16 cellular contexts compared by ENCODE assay signal in the genomic region with DNA sequence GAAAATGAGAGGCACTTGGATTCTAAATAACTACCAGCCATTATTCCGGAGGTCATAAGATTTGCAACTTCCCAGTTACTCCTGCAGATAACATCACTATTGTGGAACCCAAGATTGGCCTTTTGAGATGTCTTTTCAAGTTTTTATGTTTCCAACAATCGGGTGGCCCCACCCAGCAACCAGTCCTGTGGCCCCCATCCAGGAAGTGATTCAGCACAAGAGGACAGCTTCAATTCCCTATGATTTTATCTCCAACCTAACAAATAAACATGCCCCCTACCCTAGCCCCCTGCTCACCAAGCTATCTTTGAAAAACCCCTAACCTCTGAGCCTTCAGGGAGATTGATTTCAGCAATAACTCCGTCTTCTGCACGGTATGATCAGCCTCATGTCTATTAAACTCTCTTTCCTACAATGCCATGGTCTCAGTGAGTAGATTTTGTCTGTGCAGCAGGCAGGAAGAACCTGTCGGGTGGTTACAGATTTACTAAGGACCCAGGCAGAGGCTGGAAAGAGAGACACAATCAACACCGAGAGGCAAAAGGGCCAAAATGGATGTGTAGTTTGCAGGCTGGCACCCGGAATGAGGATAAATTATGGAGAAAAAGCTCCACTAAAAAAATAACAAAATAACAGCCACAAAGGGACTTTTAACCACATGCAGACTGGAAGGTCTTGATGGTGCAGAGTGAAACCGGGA.
A peak's percentile ranks its signal among the peaks of the same experiment; 100 is the strongest.
DNase-seq lines count a peak whose midpoint lies in the region; ATAC-seq and TF ChIP-seq lines count a peak whose summit lies in the region.
"Had no signal": no experiment of that assay in that cellular context is flagged by ENCODE, and none has a peak within 500 bp of the region (broad histone marks: within the 10 kb centered on the region; RNA-seq: fewer than 3 reads in every experiment).

No MANE protein-coding gene starts in this region.

- H3K9me3 ChIP-seq in right cardiac atrium (ENCODE audit: control insufficient read depth, low read length) (no peaks in the 10 kb centered on the region), aorta (ENCODE audit: control insufficient read depth, low read length) (no peaks in the 10 kb centered on the region)
- H3K9me3 ChIP-seq: Caco-2 had no signal

- no peak for TF ChIP-seq CTCF in activated CD8-positive, alpha-beta T cell treated with anti-CD3 and anti-CD28 coated beads for 36 hours (IDR thresholded peaks at IDR 0.05)

- H3K4me3 Mint-ChIP-seq in activated naive CD8-positive, alpha-beta T cell treated with anti-CD3 and anti-CD28 coated beads, Interleukin-2, amount 10 ng/mL, durations not matched to agents 7 days and 5 days = peak overlapping the region; percentile 37
- no peak overlapping the region for H3K4me3 Mint-ChIP-seq in activated naive CD8-positive, alpha-beta T cell treated with anti-CD3 and anti-CD28 coated beads for 36 hours
- H3K4me3 Mint-ChIP-seq in activated CD8-positive, alpha-beta T cell treated with anti-CD3 and anti-CD28 coated beads for 36 hours = no peak overlapping the region
- H3K4me3 Mint-ChIP-seq: activated T-cell treated with anti-CD3 and anti-CD28 coated beads, Interleukin-2, amount 50 U/mL, for 72 hours; effector memory CD8-positive, alpha-beta T cell had no signal

- intact Hi-C loops in activated CD8-positive, alpha-beta T cell treated with anti-CD3 and anti-CD28 coated beads for 36 hours (cut with micrococcal nuclease) = no loop called here
- intact Hi-C loops in right cardiac atrium (cut with DNase I) (no loop called here), sciatic nerve (cut with DNase I) (loop anchor here (5.0 kb wide), 1 partner anchor 869 kb away; no protein-coding TSS in a partner anchor), aorta (cut with DNase I) (no loop called here)

- no peak overlapping the region for H3K4me3 ChIP-seq in right cardiac atrium (ENCODE audit: low read length)
- no peak overlapping the region for H3K4me3 ChIP-seq in aorta (ENCODE audit: low read length in 2 of 2)

- no peak for ATAC-seq in activated naive CD8-positive, alpha-beta T cell treated with anti-CD3 and anti-CD28 coated beads, Interleukin-2, amount 10 ng/mL, durations not matched to agents 7 days and 5 days (ENCODE audit: low read depth)
- ATAC-seq in activated CD8-positive, alpha-beta T cell treated with anti-CD3 and anti-CD28 coated beads for 36 hours = no peak
- ATAC-seq in right cardiac atrium = peak in 1 of 2 donors; percentile 82
- peak; percentile 57 for ATAC-seq in sciatic nerve
- no peak for ATAC-seq in aorta (ENCODE audit: low FRiP score)
- ATAC-seq: activated T-cell treated with anti-CD3 and anti-CD28 coated beads, Interleukin-2, amount 50 U/mL, for 72 hours; effector memory CD8-positive, alpha-beta T cell had no signal

- CTCF ChIA-PET in activated CD8-positive, alpha-beta T cell treated with anti-CD3 and anti-CD28 coated beads for 36 hours (lab: Charles Lee) = no interaction called here

- H3K36me3 Mint-ChIP-seq in activated naive CD8-positive, alpha-beta T cell treated with anti-CD3 and anti-CD28 coated beads, Interleukin-2, amount 10 ng/mL, durations not matched to agents 7 days and 5 days = no peaks in the 10 kb centered on the region
- no peaks in the 10 kb centered on the region for H3K36me3 Mint-ChIP-seq in activated naive CD8-positive, alpha-beta T cell treated with anti-CD3 and anti-CD28 coated beads for 36 hours
- no peaks in the 10 kb centered on the region for H3K36me3 Mint-ChIP-seq in activated CD8-positive, alpha-beta T cell treated with anti-CD3 and anti-CD28 coated beads for 36 hours (ENCODE audit: low read depth)

- peaks cover 21% of the 10 kb centered on the region for H3K27me3 Mint-ChIP-seq in activated naive CD8-positive, alpha-beta T cell treated with anti-CD3 and anti-CD28 coated beads, Interleukin-2, amount 10 ng/mL, durations not matched to agents 7 days and 5 days
- H3K27me3 Mint-ChIP-seq in activated naive CD8-positive, alpha-beta T cell treated with anti-CD3 and anti-CD28 coated beads for 36 hours = peaks cover 22% of the 10 kb centered on the region
- peaks cover 17% of the 10 kb centered on the region for H3K27me3 Mint-ChIP-seq in activated CD8-positive, alpha-beta T cell treated with anti-CD3 and anti-CD28 coated beads for 36 hours

- H3K9me3 Mint-ChIP-seq in activated naive CD8-positive, alpha-beta T cell treated with anti-CD3 and anti-CD28 coated beads, Interleukin-2, amount 10 ng/mL, durations not matched to agents 7 days and 5 days = no peaks in the 10 kb centered on the region
- H3K9me3 Mint-ChIP-seq in activated naive CD8-positive, alpha-beta T cell treated with anti-CD3 and anti-CD28 coated beads for 36 hours = no peaks in the 10 kb centered on the region
- no peaks in the 10 kb centered on the region for H3K9me3 Mint-ChIP-seq in activated CD8-positive, alpha-beta T cell treated with anti-CD3 and anti-CD28 coated beads for 36 hours
- H3K9me3 Mint-ChIP-seq: activated T-cell treated with anti-CD3 and anti-CD28 coated beads, Interleukin-2, amount 50 U/mL, for 72 hours; effector memory CD8-positive, alpha-beta T cell had no signal

- H3K27ac ChIP-seq in right cardiac atrium (ENCODE audit: low read length) (no peak overlapping the region), aorta (ENCODE audit: low read depth in 1 of 2, low read length in 2 of 2) (no peak overlapping the region)

- no peaks in the 10 kb centered on the region for H3K27me3 ChIP-seq in right cardiac atrium (ENCODE audit: control insufficient read depth, insufficient read depth)
- no peaks in the 10 kb centered on the region for H3K27me3 ChIP-seq in aorta (ENCODE audit: control insufficient read depth in 1 of 2, insufficient read depth in 2 of 2, low read length in 1 of 2)

- H3K4me1 Mint-ChIP-seq in activated naive CD8-positive, alpha-beta T cell treated with anti-CD3 and anti-CD28 coated beads, Interleukin-2, amount 10 ng/mL, durations not matched to agents 7 days and 5 days = peaks cover 15% of the 10 kb centered on the region
- peaks cover 8% of the 10 kb centered on the region for H3K4me1 Mint-ChIP-seq in activated naive CD8-positive, alpha-beta T cell treated with anti-CD3 and anti-CD28 coated beads for 36 hours
- peaks cover 8% of the 10 kb centered on the region for H3K4me1 Mint-ChIP-seq in activated CD8-positive, alpha-beta T cell treated with anti-CD3 and anti-CD28 coated beads for 36 hours (ENCODE audit: low read depth)

- WGBS in right cardiac atrium = 36% methylated on average over 8 of the region's 8 CpGs
- 64 to 67% methylated on average over 8 of the region's 8 CpGs for WGBS in aorta, 2 donors

- POLR2A ChIA-PET in activated naive CD8-positive, alpha-beta T cell treated with anti-CD3 and anti-CD28 coated beads, Interleukin-2, amount 10 ng/mL, durations not matched to agents 7 days and 5 days (lab: Charles Lee) = interaction anchor here (0.6 kb wide), 1 partner anchor 1916 kb away, joined by 3 read pairs; no protein-coding TSS in a partner anchor
- POLR2A ChIA-PET in activated CD8-positive, alpha-beta T cell treated with anti-CD3 and anti-CD28 coated beads for 36 hours (lab: Charles Lee) = no interaction called here

- no peak for DNase-seq in activated naive CD8-positive, alpha-beta T cell treated with anti-CD3 and anti-CD28 coated beads, Interleukin-2, amount 10 ng/mL, durations not matched to agents 7 days and 5 days
- DNase-seq in activated naive CD8-positive, alpha-beta T cell treated with anti-CD3 and anti-CD28 coated beads for 36 hours = no peak
- DNase-seq in activated CD8-positive, alpha-beta T cell treated with anti-CD3 and anti-CD28 coated beads for 36 hours = no peak
- DNase-seq in right cardiac atrium (peak; percentile 58 to 60 (median 58)), sciatic nerve (ENCODE audit: low spot score) (no peak), aorta (no peak), SKM-1 (lab: John Stamatoyannopoulos, UW; ENCODE audit: unreplicated experiment) (no peak), SHP77 (lab: John Stamatoyannopoulos, UW) (no peak)
- DNase-seq: activated T-cell treated with anti-CD3 and anti-CD28 coated beads, Interleukin-2, amount 50 U/mL, for 72 hours; Caco-2; central memory CD4-positive, alpha-beta T cell; effector memory CD8-positive, alpha-beta T cell; HCEC 1CT; mammary epithelial cell; NCI-H187 treated with DMSO at 0.1 percent for 48 hours; NCI-H446 treated with DMSO at 0.1 percent for 48 hours had no signal

- no peaks in the 10 kb centered on the region for H3K36me3 ChIP-seq in aorta (ENCODE audit: control insufficient read depth in 1 of 2, insufficient read depth in 2 of 2, low read length in 1 of 2)

- H3K27ac Mint-ChIP-seq in activated naive CD8-positive, alpha-beta T cell treated with anti-CD3 and anti-CD28 coated beads, Interleukin-2, amount 10 ng/mL, durations not matched to agents 7 days and 5 days = peak overlapping the region; percentile 22
- no peak overlapping the region for H3K27ac Mint-ChIP-seq in activated naive CD8-positive, alpha-beta T cell treated with anti-CD3 and anti-CD28 coated beads for 36 hours
- peak overlapping the region; percentile 17 for H3K27ac Mint-ChIP-seq in activated CD8-positive, alpha-beta T cell treated with anti-CD3 and anti-CD28 coated beads for 36 hours
- H3K27ac Mint-ChIP-seq: activated T-cell treated with anti-CD3 and anti-CD28 coated beads, Interleukin-2, amount 50 U/mL, for 72 hours; effector memory CD8-positive, alpha-beta T cell had no signal

- no peaks in the 10 kb centered on the region for H3K4me1 ChIP-seq in right cardiac atrium (ENCODE audit: control insufficient read depth, insufficient read depth, low read length)
- no peaks in the 10 kb centered on the region for H3K4me1 ChIP-seq in aorta (ENCODE audit: control insufficient read depth in 1 of 2, insufficient read depth in 2 of 2, low read length in 2 of 2)
- H3K4me1 ChIP-seq: Caco-2 had no signal

Comparison
In these comparisons a context has a peak if more than half of its experiments do, and no peak if none do; other contexts are left out.
1. DNase-seq: peak in right cardiac atrium (3 of 3); none in activated naive CD8-positive, alpha-beta T cell treated with anti-CD3 and anti-CD28 coated beads, Interleukin-2, amount 10 ng/mL, durations not matched to agents 7 days and 5 days (single experiment), activated naive CD8-positive, alpha-beta T cell treated with anti-CD3 and anti-CD28 coated beads for 36 hours (single experiment), activated CD8-positive, alpha-beta T cell treated with anti-CD3 and anti-CD28 coated beads for 36 hours (single experiment), sciatic nerve (single experiment), aorta (0 of 2), SKM-1 (single experiment) and SHP77 (0 of 2).